Comparison of ENCODE assay signal across 1 cellular context in genomic region chr5:68116408-68116807, GRCh38.
TF ChIP-seq lines count a peak whose summit lies in the region.

No MANE protein-coding gene starts in this region.

TF ChIP-seq in liver, 16 proteins besides CTCF, POLR2A, EP300 and RAD21 (continued from another document):
- no peak for TF ChIP-seq REST (IDR thresholded peaks at IDR 0.05)
